33 cellular contexts compared by ENCODE assay signal in the genomic region with DNA sequence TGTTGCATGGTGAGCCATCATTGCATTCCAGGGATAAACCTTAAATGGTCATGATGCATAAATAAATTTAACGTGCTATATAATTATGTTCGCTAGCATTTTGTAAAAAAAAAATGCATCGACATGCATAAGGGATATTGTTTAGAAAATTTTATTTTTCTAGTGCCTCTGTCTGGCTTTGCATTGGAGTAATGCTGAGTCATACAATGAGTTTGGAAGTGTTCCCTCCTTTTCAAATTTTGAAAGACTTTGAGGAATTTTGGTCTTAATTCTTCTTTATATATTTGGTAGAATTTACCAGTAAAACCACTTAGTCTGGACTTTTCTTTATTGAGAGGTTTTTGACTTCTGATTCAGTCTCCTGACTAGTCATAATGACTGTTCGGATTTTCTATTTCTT. TPM values are rescaled to one million over a fixed set of nuclear protein-coding genes. Genes with fewer than 3 reads are reported as not detected.
"Had no signal": no experiment of that assay in that cellular context is flagged by ENCODE, and none has a peak within 500 bp of the region (broad histone marks: within the 10 kb centered on the region; RNA-seq: fewer than 3 reads in every experiment).

No MANE protein-coding gene starts in this region.

- ATAC-seq: activated CD8-positive, alpha-beta memory T cell treated with anti-CD3 and anti-CD28 coated beads, Interleukin-2, amount 10 ng/mL, durations not matched to agents 7 days and 5 days; activated naive CD8-positive, alpha-beta T cell treated with anti-CD3 and anti-CD28 coated beads, Interleukin-2, amount 50 U/mL, for 24 hours; PC-3 had no signal

- H3K27me3 ChIP-seq: Peyer's patch, SJSA1 had no signal

- H3K4me2 ChIP-seq: SK-N-SH had no signal

- H3K4me3 ChIP-seq: Peyer's patch, SJSA1 had no signal

- H3K27ac ChIP-seq: Peyer's patch, SJSA1, WERI-Rb-1 had no signal

- H3K36me3 ChIP-seq: Peyer's patch, SJSA1, WERI-Rb-1 had no signal

- FAIRE-seq: bronchial epithelial cell had no signal

- DNase-seq: activated CD4-positive, alpha-beta memory T cell treated with anti-CD3 and anti-CD28 coated beads, Interleukin-2, amount 10 ng/mL, durations not matched to agents 7 days and 5 days; activated CD4-positive, alpha-beta T cell treated with anti-CD3 and anti-CD28 coated beads for 1 hour; activated CD4-positive, alpha-beta T cell treated with anti-CD3 and anti-CD28 coated beads for 48 hours; activated CD4-positive, CD25-positive, alpha-beta regulatory T cell; activated CD8-positive, alpha-beta memory T cell treated with anti-CD3 and anti-CD28 coated beads for 24 hours; activated CD8-positive, alpha-beta memory T cell treated with anti-CD3 and anti-CD28 coated beads, Interleukin-2, amount 10 ng/mL, durations not matched to agents 7 days and 5 days; activated CD8-positive, alpha-beta memory T cell treated with anti-CD3 and anti-CD28 coated beads, Interleukin-2, amount 50 U/mL, for 48 hours; activated effector memory CD4-positive, alpha-beta T cell treated with Interleukin-2 at 50 U/mL for 16 hours; activated naive CD4-positive, alpha-beta T cell treated with anti-CD3 and anti-CD28 coated beads, Interleukin-2, amount 10 ng/mL, durations not matched to agents 7 days and 5 days; activated naive CD8-positive, alpha-beta T cell treated with anti-CD3 and anti-CD28 coated beads, Interleukin-2, amount 50 U/mL, for 24 hours; activated T-cell treated with anti-CD3 and anti-CD28 coated beads, Interleukin-2, amount 50 U/mL, for 48 hours; anterior cingulate cortex; caudate nucleus; cerebellar nuclear complex; NCI-H1048; NCI-H1105 treated with DMSO at 0.1 percent for 48 hours; NCI-H1436; NCI-H1694; NCI-H2029; NCI-H2171; NCI-H510A; NCI-H526; NCI-H748 treated with DMSO at 0.1 percent for 48 hours; NK-92 treated with Interleukin-12 subunit alpha and Interleukin-12 subunit beta, amount 100 ng/mL, for 24 hours; PC-3; Peyer's patch; RPMI8226; SHP77 treated with DMSO at 0.1 percent for 48 hours; SK-N-SH; WERI-Rb-1 had no signal

- H3K9ac ChIP-seq: SK-N-SH had no signal

- H3K4me1 ChIP-seq: Peyer's patch, SJSA1 had no signal

- H3K9me3 ChIP-seq: SJSA1, SK-N-SH had no signal

RNA-seq across cellular contexts. Expression of gene MNDA, which starts 4.9 kb away (rescaled TPM):
- total RNA-seq: activated CD4-positive, alpha-beta memory T cell treated with anti-CD3 and anti-CD28 coated beads, Interleukin-2, amount 10 ng/mL, durations not matched to agents 7 days and 5 days; activated CD8-positive, alpha-beta memory T cell treated with anti-CD3 and anti-CD28 coated beads, Interleukin-2, amount 10 ng/mL, durations not matched to agents 7 days and 5 days; bronchial epithelial cell; MCF 10A; PC-3; SJSA1 had no signal
- polyA plus RNA-seq: SK-N-SH had no signal

RNA-seq across cellular contexts. Expression of gene OR6N2, which starts 55.0 kb away (rescaled TPM):
- total RNA-seq: activated CD4-positive, alpha-beta memory T cell treated with anti-CD3 and anti-CD28 coated beads, Interleukin-2, amount 10 ng/mL, durations not matched to agents 7 days and 5 days; activated CD8-positive, alpha-beta memory T cell treated with anti-CD3 and anti-CD28 coated beads, Interleukin-2, amount 10 ng/mL, durations not matched to agents 7 days and 5 days; bronchial epithelial cell; MCF 10A; PC-3; Peyer's patch; SJSA1 had no signal
- polyA plus RNA-seq: SK-N-SH had no signal
